16 cellular contexts compared by ENCODE assay signal in the genomic region with DNA sequence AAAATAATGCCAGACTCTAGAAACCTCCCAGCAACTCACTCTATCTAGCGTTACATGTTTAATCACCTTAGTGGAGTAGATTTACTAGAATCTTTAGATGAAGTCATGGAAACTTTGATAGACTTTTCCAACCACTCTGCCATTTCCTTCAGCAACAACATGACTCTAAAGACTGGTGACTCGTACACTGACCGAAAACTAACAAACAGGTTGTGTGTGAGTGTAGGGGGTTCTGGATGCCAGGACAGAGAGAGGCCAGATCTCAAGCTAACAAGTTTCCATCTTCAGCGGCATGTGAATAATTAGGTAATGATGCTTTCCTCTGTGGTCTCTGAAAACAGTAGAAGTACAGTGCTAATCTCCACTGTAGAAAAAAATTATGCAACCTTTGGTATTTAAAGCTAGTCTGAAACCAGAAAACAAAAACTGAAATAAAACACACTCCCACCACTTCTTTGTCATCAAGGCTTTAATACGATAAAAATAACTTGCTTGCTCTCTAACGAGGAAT.
A peak's percentile ranks its signal among the peaks of the same experiment; 100 is the strongest.
DNase-seq lines count a peak whose midpoint lies in the region; ATAC-seq and TF ChIP-seq lines count a peak whose summit lies in the region.
"Had no signal": no experiment of that assay in that cellular context is flagged by ENCODE, and none has a peak within 500 bp of the region (broad histone marks: within the 10 kb centered on the region; RNA-seq: fewer than 3 reads in every experiment).

No MANE protein-coding gene starts in this region.

- no peak for DNase-seq in activated T-cell treated with anti-CD3 and anti-CD28 coated beads, Interleukin-2, amount 50 U/mL, for 4 hours
- DNase-seq in activated T-cell treated with anti-CD3 and anti-CD28 coated beads, Interleukin-2, amount 50 U/mL, for 24 hours: no peak
- peak; percentile 31 for DNase-seq in fibroblast of villous mesenchyme (ENCODE audit: low read depth)
- peak; percentile 18 for DNase-seq in stromal cell of bone marrow (ENCODE audit: low read depth)
- DNase-seq in activated effector memory CD4-positive, alpha-beta T cell treated with Interleukin-2 at 50 U/mL for 16 hours: no peak
- no peak for DNase-seq in AG08396 (ENCODE audit: low spot score)
- DNase-seq: Caco-2, HCEC 1CT, IMR-90, NCI-H1417 treated with DMSO at 0.1 percent for 48 hours, NCI-H2029, NCI-H2171 treated with DMSO at 0.1 percent for 48 hours, NCI-H510A treated with DMSO at 0.1 percent for 48 hours had no signal

- no peak overlapping the region for H3K4me3 Mint-ChIP-seq in activated T-cell treated with anti-CD3 and anti-CD28 coated beads, Interleukin-2, amount 50 U/mL, for 4 hours
- no peak overlapping the region for H3K4me3 Mint-ChIP-seq in activated T-cell treated with anti-CD3 and anti-CD28 coated beads, Interleukin-2, amount 50 U/mL, for 24 hours
- no peak overlapping the region for H3K4me3 Mint-ChIP-seq in activated T-helper 17 cell treated with anti-CD3 and anti-CD28 coated beads, Interleukin-2, amount 50 U/mL, for 72 hours
- H3K4me3 Mint-ChIP-seq: CD14-positive monocyte had no signal

- no peak overlapping the region for H3K4me3 ChIP-seq in fibroblast of villous mesenchyme (ENCODE audit: low read depth, low read length)

- no peak for TF ChIP-seq CTCF in fibroblast of villous mesenchyme (IDR thresholded peaks at IDR 0.05; ENCODE audit: insufficient read depth, low read depth, low read length)

- H3K27ac Mint-ChIP-seq in activated T-cell treated with anti-CD3 and anti-CD28 coated beads, Interleukin-2, amount 50 U/mL, for 24 hours: no peak overlapping the region
- no peak overlapping the region for H3K27ac Mint-ChIP-seq in activated T-helper 17 cell treated with anti-CD3 and anti-CD28 coated beads, Interleukin-2, amount 50 U/mL, for 72 hours
- H3K27ac Mint-ChIP-seq: CD14-positive monocyte had no signal

- ATAC-seq in activated T-cell treated with anti-CD3 and anti-CD28 coated beads, Interleukin-2, amount 50 U/mL, for 4 hours: peak; percentile 48 to 52
- ATAC-seq in activated T-helper 17 cell treated with anti-CD3 and anti-CD28 coated beads, Interleukin-2, amount 50 U/mL, for 72 hours (replicated peaks): peak; percentile 71
- no peak for ATAC-seq in esophagus mucosa

- H3K36me3 Mint-ChIP-seq in activated T-cell treated with anti-CD3 and anti-CD28 coated beads, Interleukin-2, amount 50 U/mL, for 4 hours (ENCODE audit: insufficient read depth): no peaks in the 10 kb centered on the region
- H3K36me3 Mint-ChIP-seq in activated T-cell treated with anti-CD3 and anti-CD28 coated beads, Interleukin-2, amount 50 U/mL, for 24 hours (ENCODE audit: low read depth): no peaks in the 10 kb centered on the region
- H3K36me3 Mint-ChIP-seq in activated T-helper 17 cell treated with anti-CD3 and anti-CD28 coated beads, Interleukin-2, amount 50 U/mL, for 72 hours (ENCODE audit: low read depth): no peaks in the 10 kb centered on the region
- H3K36me3 Mint-ChIP-seq: CD14-positive monocyte had no signal

- H3K9me3 Mint-ChIP-seq in activated T-cell treated with anti-CD3 and anti-CD28 coated beads, Interleukin-2, amount 50 U/mL, for 4 hours: no peaks in the 10 kb centered on the region
- H3K9me3 Mint-ChIP-seq in activated T-cell treated with anti-CD3 and anti-CD28 coated beads, Interleukin-2, amount 50 U/mL, for 24 hours: no peaks in the 10 kb centered on the region
- no peaks in the 10 kb centered on the region for H3K9me3 Mint-ChIP-seq in activated T-helper 17 cell treated with anti-CD3 and anti-CD28 coated beads, Interleukin-2, amount 50 U/mL, for 72 hours

- no peaks in the 10 kb centered on the region for H3K4me1 Mint-ChIP-seq in activated T-cell treated with anti-CD3 and anti-CD28 coated beads, Interleukin-2, amount 50 U/mL, for 4 hours (ENCODE audit: low read depth)
- peaks cover 6% of the 10 kb centered on the region for H3K4me1 Mint-ChIP-seq in activated T-cell treated with anti-CD3 and anti-CD28 coated beads, Interleukin-2, amount 50 U/mL, for 24 hours (ENCODE audit: low read depth)
- no peaks in the 10 kb centered on the region for H3K4me1 Mint-ChIP-seq in activated T-helper 17 cell treated with anti-CD3 and anti-CD28 coated beads, Interleukin-2, amount 50 U/mL, for 72 hours
- H3K4me1 Mint-ChIP-seq: CD14-positive monocyte had no signal

- H3K27me3 Mint-ChIP-seq in activated T-cell treated with anti-CD3 and anti-CD28 coated beads, Interleukin-2, amount 50 U/mL, for 4 hours (ENCODE audit: low read depth): no peaks in the 10 kb centered on the region
- H3K27me3 Mint-ChIP-seq in activated T-cell treated with anti-CD3 and anti-CD28 coated beads, Interleukin-2, amount 50 U/mL, for 24 hours: peaks cover 7% of the 10 kb centered on the region
- H3K27me3 Mint-ChIP-seq in activated T-helper 17 cell treated with anti-CD3 and anti-CD28 coated beads, Interleukin-2, amount 50 U/mL, for 72 hours: no peaks in the 10 kb centered on the region

Comparison
In these comparisons a context has a peak if more than half of its experiments do, and no peak if none do; other contexts are left out.
1. DNase-seq: peak in fibroblast of villous mesenchyme (single experiment) and stromal cell of bone marrow (single experiment); none in activated T-cell treated with anti-CD3 and anti-CD28 coated beads, Interleukin-2, amount 50 U/mL, for 4 hours (single experiment), activated T-cell treated with anti-CD3 and anti-CD28 coated beads, Interleukin-2, amount 50 U/mL, for 24 hours (single experiment), activated effector memory CD4-positive, alpha-beta T cell treated with Interleukin-2 at 50 U/mL for 16 hours (single experiment) and AG08396 (single experiment).